24 cellular contexts compared by ENCODE assay signal in the genomic region with DNA sequence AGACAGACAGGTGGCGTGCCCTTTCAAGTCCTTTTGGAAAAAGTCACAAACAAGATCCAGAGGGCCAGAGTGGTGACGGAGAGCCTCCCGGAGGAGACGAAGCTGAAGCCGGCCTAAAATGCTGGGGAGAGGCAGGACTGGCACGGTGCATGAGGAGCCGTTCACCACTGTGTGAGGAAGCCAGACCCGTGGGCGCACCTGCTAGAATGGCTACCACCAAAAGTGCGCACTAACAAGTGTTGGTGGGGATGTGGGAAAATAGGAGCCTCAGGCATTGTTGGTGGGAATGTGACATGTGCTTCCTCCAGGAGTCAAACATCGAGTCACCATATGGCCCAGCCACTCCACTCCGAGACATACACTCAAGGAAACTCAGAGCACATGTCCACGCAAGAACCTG.
"Had no signal": no experiment of that assay in that cellular context is flagged by ENCODE, and none has a peak within 500 bp of the region (broad histone marks: within the 10 kb centered on the region; RNA-seq: fewer than 3 reads in every experiment).

No MANE protein-coding gene starts in this region.

- H3K4me3 Mint-ChIP-seq: central memory CD8-positive, alpha-beta T cell; memory B cell; natural killer cell; neural progenitor cell; stimulated activated effector memory CD8-positive, alpha-beta T cell treated with anti-CD3 and anti-CD28 coated beads, Interleukin-12 subunit alpha, Interleukin-12 subunit beta, amount 100 ng/mL, for 72 hours had no signal

- H3K27me3 ChIP-seq: gastroesophageal sphincter, neural progenitor cell, right lobe of liver, thyroid gland, upper lobe of right lung had no signal

- H3K9me3 ChIP-seq: esophagus squamous epithelium, gastroesophageal sphincter, left ventricle myocardium inferior, lower lobe of right lung, psoas muscle, right lobe of liver, suprapubic skin, thyroid gland, upper lobe of right lung had no signal

- H3K36me3 Mint-ChIP-seq: memory B cell; natural killer cell; neural progenitor cell; stimulated activated effector memory CD8-positive, alpha-beta T cell treated with anti-CD3 and anti-CD28 coated beads, Interleukin-12 subunit alpha, Interleukin-12 subunit beta, amount 100 ng/mL, for 72 hours had no signal

- H3K4me3 ChIP-seq: esophagus squamous epithelium, gastroesophageal sphincter, left ventricle myocardium inferior, lower lobe of right lung, neural progenitor cell, psoas muscle, right lobe of liver, suprapubic skin, thyroid gland, upper lobe of right lung had no signal

- H3K36me3 ChIP-seq: esophagus squamous epithelium, gastroesophageal sphincter, left ventricle myocardium inferior, lower lobe of right lung, neural progenitor cell, right lobe of liver, suprapubic skin, thyroid gland, upper lobe of right lung had no signal

- H3K4me2 ChIP-seq: neural progenitor cell had no signal

- DNase-seq: effector memory CD4-positive, alpha-beta T cell; esophagus squamous epithelium; foreskin fibroblast; glutamatergic neuron; left ventricle myocardium inferior; lower lobe of right lung; natural killer cell; nucleus accumbens; psoas muscle; retina; stimulated activated CD4-positive, alpha-beta T cell treated with anti-CD3 and anti-CD28 coated beads, Interleukin-4, amount 100 ng/mL, for 1 hour; stimulated activated CD8-positive, alpha-beta memory T cell treated with anti-CD3 and anti-CD28 coated beads, Interleukin-4, amount 100 ng/mL, for 48 hours; stimulated activated naive CD8-positive, alpha-beta T cell treated with anti-CD3 and anti-CD28 coated beads, Interleukin-15, Interleukin-2, amounts not matched to agents 100 U/mL and 50 U/mL, for 24 hours; thyroid gland; upper lobe of right lung had no signal

- H2AFZ ChIP-seq: neural progenitor cell, parathyroid adenoma had no signal

- H3K9ac ChIP-seq: neural progenitor cell, parathyroid adenoma had no signal

- H3K27ac Mint-ChIP-seq: memory B cell; natural killer cell; stimulated activated effector memory CD8-positive, alpha-beta T cell treated with anti-CD3 and anti-CD28 coated beads, Interleukin-12 subunit alpha, Interleukin-12 subunit beta, amount 100 ng/mL, for 72 hours had no signal

- H3K9me3 Mint-ChIP-seq: central memory CD8-positive, alpha-beta T cell; memory B cell; natural killer cell; neural progenitor cell; stimulated activated effector memory CD8-positive, alpha-beta T cell treated with anti-CD3 and anti-CD28 coated beads, Interleukin-12 subunit alpha, Interleukin-12 subunit beta, amount 100 ng/mL, for 72 hours had no signal

- H3K79me2 ChIP-seq: parathyroid adenoma had no signal

- H3K4me1 ChIP-seq: gastroesophageal sphincter, left ventricle myocardium inferior, lower lobe of right lung, neural progenitor cell, parathyroid adenoma, psoas muscle, thyroid gland, upper lobe of right lung had no signal

- ATAC-seq: gastroesophageal sphincter; lower lobe of right lung; natural killer cell; psoas muscle; stimulated activated effector memory CD8-positive, alpha-beta T cell treated with anti-CD3 and anti-CD28 coated beads, Interleukin-12 subunit alpha, Interleukin-12 subunit beta, amount 100 ng/mL, for 72 hours; stimulated activated naive CD8-positive, alpha-beta T cell treated with anti-CD3 and anti-CD28 coated beads, Interleukin-15, Interleukin-2, amounts not matched to agents 100 U/mL and 50 U/mL, for 24 hours; upper lobe of right lung had no signal

- H3K4me1 Mint-ChIP-seq: central memory CD8-positive, alpha-beta T cell; memory B cell; natural killer cell; stimulated activated effector memory CD8-positive, alpha-beta T cell treated with anti-CD3 and anti-CD28 coated beads, Interleukin-12 subunit alpha, Interleukin-12 subunit beta, amount 100 ng/mL, for 72 hours had no signal

- H3K27ac ChIP-seq: epithelial cell of prostate, esophagus squamous epithelium, gastroesophageal sphincter, left ventricle myocardium inferior, lower lobe of right lung, neural progenitor cell, parathyroid adenoma, psoas muscle, right lobe of liver, suprapubic skin, thyroid gland, upper lobe of right lung had no signal
